ENCODE assay signal across 11 cellular contexts in the genomic region with DNA sequence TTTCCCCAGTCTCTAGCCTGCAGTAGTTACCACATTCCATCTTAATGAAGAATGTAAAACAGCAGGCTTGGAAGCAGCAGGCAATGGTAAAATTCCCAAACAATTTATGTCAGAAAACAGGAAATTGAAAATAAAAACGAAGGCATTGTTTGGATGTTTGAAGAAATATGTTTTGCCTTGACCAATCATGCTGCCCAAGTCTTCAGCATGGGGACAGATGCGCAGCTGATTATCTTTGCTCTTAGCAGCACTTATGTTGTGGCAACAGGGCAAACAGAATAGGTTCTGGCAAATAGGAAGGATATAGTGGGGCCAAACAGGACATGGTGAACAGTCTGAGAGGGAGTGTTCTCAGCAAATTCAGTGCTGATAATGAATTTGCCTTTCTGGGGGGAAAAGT.
DNase-seq lines count a peak whose midpoint lies in the region; ATAC-seq and TF ChIP-seq lines count a peak whose summit lies in the region.
"Had no signal": no experiment of that assay in that cellular context is flagged by ENCODE, and none has a peak within 500 bp of the region (broad histone marks: within the 10 kb centered on the region; RNA-seq: fewer than 3 reads in every experiment).

No MANE protein-coding gene starts in this region.

- intact Hi-C loops in heart left ventricle (cut with DNase I): loop anchor here in 8 of 10 donors (5.0 to 10.0 kb wide), 4 partner anchors 164 to 516 kb away; no protein-coding TSS in a partner anchor

- H4K20me1 ChIP-seq in smooth muscle cell (ENCODE audit: low read depth) (no peaks in the 10 kb centered on the region), MM.1S (ENCODE audit: insufficient read depth, low read length) (no peaks in the 10 kb centered on the region)

- no peaks in the 10 kb centered on the region for H3K36me3 Mint-ChIP-seq in activated T-helper 17 cell treated with anti-CD3 and anti-CD28 coated beads, Interleukin-2, amount 50 U/mL, for 72 hours (ENCODE audit: low read depth)

- 25 to 33% (median 32%) methylated on average over 2 of the region's 2 CpGs for WGBS in heart left ventricle, 4 donors
- 34% methylated on average over 2 of the region's 2 CpGs for WGBS in smooth muscle cell (ENCODE audit: low lambda C conversion rate)

- no peak overlapping the region for H3K4me3 Mint-ChIP-seq in activated T-helper 17 cell treated with anti-CD3 and anti-CD28 coated beads, Interleukin-2, amount 50 U/mL, for 72 hours
- H3K4me3 Mint-ChIP-seq: activated CD4-positive, alpha-beta T cell treated with anti-CD3 and anti-CD28 coated beads, Interleukin-2, amount 10 ng/mL, durations not matched to agents 24 days and 14 days had no signal

- no peaks in the 10 kb centered on the region for H3K4me1 Mint-ChIP-seq in activated T-helper 17 cell treated with anti-CD3 and anti-CD28 coated beads, Interleukin-2, amount 50 U/mL, for 72 hours
- H3K4me1 Mint-ChIP-seq: activated CD4-positive, alpha-beta T cell treated with anti-CD3 and anti-CD28 coated beads, Interleukin-2, amount 10 ng/mL, durations not matched to agents 24 days and 14 days had no signal

- H3K9me3 Mint-ChIP-seq in activated T-helper 17 cell treated with anti-CD3 and anti-CD28 coated beads, Interleukin-2, amount 50 U/mL, for 72 hours: no peaks in the 10 kb centered on the region
- H3K9me3 Mint-ChIP-seq: activated CD4-positive, alpha-beta T cell treated with anti-CD3 and anti-CD28 coated beads, Interleukin-2, amount 10 ng/mL, durations not matched to agents 24 days and 14 days had no signal

- no peak for TF ChIP-seq POLR2A in heart left ventricle (IDR thresholded peaks at IDR 0.05)

- no peaks in the 10 kb centered on the region for H3K79me2 ChIP-seq in smooth muscle cell (ENCODE audit: low read depth)
- H3K79me2 ChIP-seq in MM.1S (ENCODE audit: low read length): no peaks in the 10 kb centered on the region

- DNase-seq in NCI-H1092 (lab: John Stamatoyannopoulos, UW) (peak; percentile 2), NCI-H1092 treated with DMSO at 0.1 percent for 48 hours (lab: John Stamatoyannopoulos, UW) (no peak), adipocyte (ENCODE audit: low read depth) (peak; percentile 68), heart left ventricle (no peak), smooth muscle cell (lab: John Stamatoyannopoulos, UW; ENCODE audit: unreplicated experiment) (no peak), MM.1S (no peak)
- DNase-seq: activated CD4-positive, alpha-beta T cell treated with anti-CD3 and anti-CD28 coated beads, Interleukin-2, amount 10 ng/mL, durations not matched to agents 24 days and 14 days; gastrocnemius medialis had no signal

- H3K27ac ChIP-seq in heart left ventricle (peak overlapping the region in 7 of 12 donors; percentile 7 to 71 (median 30)), smooth muscle cell (ENCODE audit: low read depth) (no peak overlapping the region), MM.1S (ENCODE audit: low read length) (no peak overlapping the region)
- H3K27ac ChIP-seq: A549, gastrocnemius medialis had no signal

- H3K4me3 ChIP-seq in adipocyte (ENCODE audit: low read length) (no peak overlapping the region), heart left ventricle (no peak overlapping the region), smooth muscle cell (no peak overlapping the region), MM.1S (ENCODE audit: low read length) (no peak overlapping the region)
- H3K4me3 ChIP-seq: A549, gastrocnemius medialis had no signal

- H3K27me3 Mint-ChIP-seq in activated T-helper 17 cell treated with anti-CD3 and anti-CD28 coated beads, Interleukin-2, amount 50 U/mL, for 72 hours: no peaks in the 10 kb centered on the region
- H3K27me3 Mint-ChIP-seq: activated CD4-positive, alpha-beta T cell treated with anti-CD3 and anti-CD28 coated beads, Interleukin-2, amount 10 ng/mL, durations not matched to agents 24 days and 14 days had no signal

- H3K9me2 ChIP-seq in MM.1S (replicated peaks; ENCODE audit: insufficient read depth, low read length): no peaks in the 10 kb centered on the region

- H3K4me2 ChIP-seq in smooth muscle cell (peak overlapping the region; percentile 14), MM.1S (ENCODE audit: low read depth, low read length) (no peak overlapping the region)
- H3K4me2 ChIP-seq: A549 had no signal

- H3K4me1 ChIP-seq in adipocyte (ENCODE audit: control insufficient read depth, insufficient read depth, low read length): peaks cover 7% of the 10 kb centered on the region
- peaks cover 3 to 37% (median 28%) of the 10 kb centered on the region in 12 donors for H3K4me1 ChIP-seq in heart left ventricle
- no peaks in the 10 kb centered on the region for H3K4me1 ChIP-seq in smooth muscle cell (ENCODE audit: low read depth)
- H3K4me1 ChIP-seq in MM.1S (ENCODE audit: low read length): no peaks in the 10 kb centered on the region
- H3K4me1 ChIP-seq: A549, gastrocnemius medialis had no signal

- H3K27me3 ChIP-seq in adipocyte (replicated peaks; ENCODE audit: control insufficient read depth, insufficient read depth, low read length): no peaks in the 10 kb centered on the region
- no peaks in the 10 kb centered on the region for H3K27me3 ChIP-seq in heart left ventricle
- no peaks in the 10 kb centered on the region for H3K27me3 ChIP-seq in smooth muscle cell (ENCODE audit: low read depth)
- no peaks in the 10 kb centered on the region for H3K27me3 ChIP-seq in MM.1S (replicated peaks; ENCODE audit: insufficient read depth, low read length)
- H3K27me3 ChIP-seq: gastrocnemius medialis had no signal

- no peaks in the 10 kb centered on the region for H3F3A ChIP-seq in smooth muscle cell (ENCODE audit: low read depth)
- no peaks in the 10 kb centered on the region for H3F3A ChIP-seq in MM.1S (ENCODE audit: insufficient read depth, low read length)

- H2AFZ ChIP-seq in smooth muscle cell (ENCODE audit: low read depth): peak overlapping the region; percentile 52
- no peak overlapping the region for H2AFZ ChIP-seq in MM.1S (ENCODE audit: low read length)

- ATAC-seq in heart left ventricle (peak; percentile 76 to 84 (median 78)), GM21515 (IDR thresholded peaks at IDR 0.05; ENCODE audit: unreplicated experiment) (no peak)
- no peak for ATAC-seq in activated T-helper 17 cell treated with anti-CD3 and anti-CD28 coated beads, Interleukin-2, amount 50 U/mL, for 72 hours (replicated peaks)
- ATAC-seq: A549, gastrocnemius medialis had no signal

- H3K36me3 ChIP-seq in adipocyte (ENCODE audit: control insufficient read depth, insufficient read depth, low read length, severe bottlenecking) (no peaks in the 10 kb centered on the region), heart left ventricle (no peaks in the 10 kb centered on the region), smooth muscle cell (ENCODE audit: low read depth) (no peaks in the 10 kb centered on the region), MM.1S (replicated peaks; ENCODE audit: insufficient read depth, low read length) (no peaks in the 10 kb centered on the region)
- H3K36me3 ChIP-seq: gastrocnemius medialis had no signal

- no peaks in the 10 kb centered on the region for H3K9me3 ChIP-seq in adipocyte (ENCODE audit: control insufficient read depth, low read length)
- H3K9me3 ChIP-seq in heart left ventricle: no peaks in the 10 kb centered on the region
- no peaks in the 10 kb centered on the region for H3K9me3 ChIP-seq in smooth muscle cell (replicated peaks; ENCODE audit: low read depth)
- no peaks in the 10 kb centered on the region for H3K9me3 ChIP-seq in MM.1S (replicated peaks; ENCODE audit: insufficient read depth, low read length)
- H3K9me3 ChIP-seq: A549, gastrocnemius medialis had no signal

- no peak for TF ChIP-seq CTCF in heart left ventricle (IDR thresholded peaks at IDR 0.05)
- no peak for TF ChIP-seq CTCF in smooth muscle cell (IDR thresholded peaks at IDR 0.05; ENCODE audit: borderline replicate concordance, insufficient read depth, poor library complexity, severe bottlenecking)
- TF ChIP-seq CTCF in MM.1S (IDR thresholded peaks at IDR 0.05; ENCODE audit: low read length): no peak

- H3K27ac Mint-ChIP-seq in activated T-helper 17 cell treated with anti-CD3 and anti-CD28 coated beads, Interleukin-2, amount 50 U/mL, for 72 hours: no peak overlapping the region
- H3K27ac Mint-ChIP-seq: activated CD4-positive, alpha-beta T cell treated with anti-CD3 and anti-CD28 coated beads, Interleukin-2, amount 10 ng/mL, durations not matched to agents 24 days and 14 days had no signal

- H3K9ac ChIP-seq in adipocyte (ENCODE audit: low read length) (no peak overlapping the region), smooth muscle cell (ENCODE audit: low read depth) (no peak overlapping the region), MM.1S (ENCODE audit: low read length) (no peak overlapping the region)

Comparison
In these comparisons a context has a peak if more than half of its experiments do, and no peak if none do; other contexts are left out.
1. DNase-seq: peak in NCI-H1092 (single experiment) and adipocyte (single experiment); none in NCI-H1092 treated with DMSO at 0.1 percent for 48 hours (single experiment), heart left ventricle (0 of 5), smooth muscle cell (single experiment) and MM.1S (single experiment).
2. ATAC-seq: peak in heart left ventricle (4 of 4); none in activated T-helper 17 cell treated with anti-CD3 and anti-CD28 coated beads, Interleukin-2, amount 50 U/mL, for 72 hours (single experiment) and GM21515 (single experiment).
3. H3K27ac ChIP-seq: peak in heart left ventricle (7 of 12); none in smooth muscle cell (single experiment) and MM.1S (single experiment).